Comparison of ENCODE assay signal across 1 cellular context in the genomic region with DNA sequence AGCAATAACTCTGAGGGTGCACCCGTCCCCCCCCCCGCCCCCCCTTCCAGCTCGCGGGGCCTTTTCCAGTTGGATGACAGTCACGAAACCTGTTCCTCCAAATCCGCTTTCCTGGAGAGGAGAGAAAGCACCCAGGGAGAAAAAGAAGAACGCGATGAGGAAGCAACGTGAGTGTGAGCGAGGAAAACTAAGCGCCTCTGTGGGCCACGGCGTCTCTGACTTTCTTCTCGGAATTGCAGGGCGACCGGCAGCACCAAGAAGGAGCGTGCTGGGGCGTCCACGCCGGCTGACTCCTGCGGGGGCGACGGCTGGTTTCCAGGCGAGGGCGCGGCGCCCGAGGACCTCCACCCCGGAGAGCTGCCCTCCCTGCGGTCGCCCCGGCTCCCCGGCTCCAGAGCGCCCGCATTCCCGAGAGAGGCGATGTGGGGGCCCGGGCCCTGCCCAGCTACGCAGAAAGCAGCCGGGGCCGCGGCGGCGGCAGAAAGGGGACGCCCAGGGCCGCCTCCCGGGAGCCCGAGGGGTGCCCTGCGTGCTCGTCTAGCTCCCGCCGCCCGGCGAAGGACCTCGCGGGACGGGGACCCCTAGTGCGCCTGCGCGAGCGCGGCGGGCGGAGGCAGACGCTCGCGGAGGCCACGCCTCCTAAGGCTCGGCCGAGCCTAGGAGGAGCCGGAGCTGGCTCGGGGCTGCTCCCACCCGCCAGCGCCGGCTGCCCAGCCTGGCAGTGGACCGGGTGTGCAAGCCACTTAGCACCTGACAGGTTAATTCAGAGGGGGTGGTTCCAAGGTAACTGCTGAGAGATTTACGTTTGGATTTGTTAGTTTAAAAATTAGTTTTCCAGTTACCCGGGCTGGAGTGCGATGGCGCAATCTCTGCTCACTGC.
TF ChIP-seq lines count a peak whose summit lies in the region.

No MANE protein-coding gene starts in this region.

TF ChIP-seq in HepG2, 621 proteins besides CTCF, POLR2A, EP300 and RAD21 (continued from another document and continues in another):
- TF ChIP-seq, protein P1, sequence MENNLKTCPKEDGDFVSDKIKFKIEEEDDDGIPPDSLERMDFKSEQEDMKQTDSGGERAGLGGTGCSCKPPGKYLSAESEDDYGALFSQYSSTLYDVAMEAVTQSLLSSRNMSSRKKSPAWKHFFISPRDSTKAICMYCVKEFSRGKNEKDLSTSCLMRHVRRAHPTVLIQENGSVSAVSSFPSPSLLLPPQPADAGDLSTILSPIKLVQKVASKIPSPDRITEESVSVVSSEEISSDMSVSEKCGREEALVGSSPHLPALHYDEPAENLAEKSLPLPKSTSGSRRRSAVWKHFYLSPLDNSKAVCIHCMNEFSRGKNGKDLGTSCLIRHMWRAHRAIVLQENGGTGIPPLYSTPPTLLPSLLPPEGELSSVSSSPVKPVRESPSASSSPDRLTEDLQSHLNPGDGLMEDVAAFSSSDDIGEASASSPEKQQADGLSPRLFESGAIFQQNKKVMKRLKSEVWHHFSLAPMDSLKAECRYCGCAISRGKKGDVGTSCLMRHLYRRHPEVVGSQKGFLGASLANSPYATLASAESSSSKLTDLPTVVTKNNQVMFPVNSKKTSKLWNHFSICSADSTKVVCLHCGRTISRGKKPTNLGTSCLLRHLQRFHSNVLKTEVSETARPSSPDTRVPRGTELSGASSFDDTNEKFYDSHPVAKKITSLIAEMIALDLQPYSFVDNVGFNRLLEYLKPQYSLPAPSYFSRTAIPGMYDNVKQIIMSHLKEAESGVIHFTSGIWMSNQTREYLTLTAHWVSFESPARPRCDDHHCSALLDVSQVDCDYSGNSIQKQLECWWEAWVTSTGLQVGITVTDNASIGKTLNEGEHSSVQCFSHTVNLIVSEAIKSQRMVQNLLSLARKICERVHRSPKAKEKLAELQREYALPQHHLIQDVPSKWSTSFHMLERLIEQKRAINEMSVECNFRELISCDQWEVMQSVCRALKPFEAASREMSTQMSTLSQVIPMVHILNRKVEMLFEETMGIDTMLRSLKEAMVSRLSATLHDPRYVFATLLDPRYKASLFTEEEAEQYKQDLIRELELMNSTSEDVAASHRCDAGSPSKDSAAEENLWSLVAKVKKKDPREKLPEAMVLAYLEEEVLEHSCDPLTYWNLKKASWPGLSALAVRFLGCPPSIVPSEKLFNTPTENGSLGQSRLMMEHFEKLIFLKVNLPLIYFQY (CRISPR knock-in tag; IDR thresholded peaks at IDR 0.05; ENCODE audit: borderline replicate concordance), result no peak
- TF ChIP-seq ZNF614 (CRISPR knock-in tag; IDR thresholded peaks at IDR 0.05; ENCODE audit: borderline replicate concordance) (no peak), TFAP4 (IDR thresholded peaks at IDR 0.05; ENCODE audit: borderline replicate concordance, low read depth) (no peak), TCF7 (IDR thresholded peaks at IDR 0.05; ENCODE audit: low read depth) (no peak), MAF1 (CRISPR knock-in tag; IDR thresholded peaks at IDR 0.05; ENCODE audit: borderline replicate concordance) (no peak), ZNF34 (CRISPR knock-in tag; IDR thresholded peaks at IDR 0.05; ENCODE audit: borderline replicate concordance) (no peak), GABPB1 (CRISPR knock-in tag; IDR thresholded peaks at IDR 0.05) (peak; percentile 50; the same call in 1 of the 2 replicates), MZF1 (CRISPR knock-in tag; IDR thresholded peaks at IDR 0.05; ENCODE audit: borderline replicate concordance) (no peak), SP5 (CRISPR knock-in tag; IDR thresholded peaks at IDR 0.05; ENCODE audit: borderline replicate concordance, low read depth) (peak; percentile 61; the same call in 1 of the 2 replicates), ZNF737 (CRISPR knock-in tag; IDR thresholded peaks at IDR 0.05; ENCODE audit: borderline replicate concordance) (no peak), ZNF713 (CRISPR knock-in tag; IDR thresholded peaks at IDR 0.05) (no peak), ZNF776 (CRISPR knock-in tag; IDR thresholded peaks at IDR 0.05) (peak; percentile 78), RFXAP (CRISPR knock-in tag; IDR thresholded peaks at IDR 0.05; ENCODE audit: borderline replicate concordance) (no peak), HHEX (CRISPR knock-in tag; IDR thresholded peaks at IDR 0.05) (no peak), BORCS8-MEF2B (CRISPR knock-in tag; IDR thresholded peaks at IDR 0.05) (no peak), ATF5 (CRISPR knock-in tag; IDR thresholded peaks at IDR 0.05; ENCODE audit: low read depth) (no peak), NPAS2 (CRISPR knock-in tag; IDR thresholded peaks at IDR 0.05; ENCODE audit: borderline replicate concordance) (no peak), SMARCC2 (IDR thresholded peaks at IDR 0.05) (no peak), AHDC1 (CRISPR knock-in tag; IDR thresholded peaks at IDR 0.05; ENCODE audit: borderline replicate concordance) (no peak), MAFF (IDR thresholded peaks at IDR 0.05; ENCODE audit: low read depth, low read length) (no peak), TIGD3 (CRISPR knock-in tag; IDR thresholded peaks at IDR 0.05; ENCODE audit: borderline replicate concordance) (no peak), ZNF615 (CRISPR knock-in tag; IDR thresholded peaks at IDR 0.05; ENCODE audit: borderline replicate concordance) (no peak), RNF2 (conservative IDR thresholded peaks at IDR 0.05; ENCODE audit: low read depth) (peak; percentile 99), HNRNPH1 (optimal IDR thresholded peaks at IDR 0.05; ENCODE audit: low read depth, low read length) (no peak), RNF219 (CRISPR knock-in tag; IDR thresholded peaks at IDR 0.05) (no peak), MTA3 (CRISPR knock-in tag; IDR thresholded peaks at IDR 0.05) (no peak), ZSCAN21 (CRISPR knock-in tag; IDR thresholded peaks at IDR 0.05; ENCODE audit: borderline replicate concordance) (0 out of 2 replicates have a peak, but pooled peaks have one; percentile 40), SNRNP70 (IDR thresholded peaks at IDR 0.05; ENCODE audit: low read depth, low read length) (no peak), MYNN (CRISPR knock-in tag; IDR thresholded peaks at IDR 0.05; ENCODE audit: low read depth) (no peak), SMAD3 (CRISPR knock-in tag; IDR thresholded peaks at IDR 0.05) (no peak), HOXA9 (CRISPR knock-in tag; IDR thresholded peaks at IDR 0.05; ENCODE audit: borderline replicate concordance) (no peak), ZNF672 (CRISPR knock-in tag; IDR thresholded peaks at IDR 0.05) (no peak)
- TF ChIP-seq, protein P2, sequence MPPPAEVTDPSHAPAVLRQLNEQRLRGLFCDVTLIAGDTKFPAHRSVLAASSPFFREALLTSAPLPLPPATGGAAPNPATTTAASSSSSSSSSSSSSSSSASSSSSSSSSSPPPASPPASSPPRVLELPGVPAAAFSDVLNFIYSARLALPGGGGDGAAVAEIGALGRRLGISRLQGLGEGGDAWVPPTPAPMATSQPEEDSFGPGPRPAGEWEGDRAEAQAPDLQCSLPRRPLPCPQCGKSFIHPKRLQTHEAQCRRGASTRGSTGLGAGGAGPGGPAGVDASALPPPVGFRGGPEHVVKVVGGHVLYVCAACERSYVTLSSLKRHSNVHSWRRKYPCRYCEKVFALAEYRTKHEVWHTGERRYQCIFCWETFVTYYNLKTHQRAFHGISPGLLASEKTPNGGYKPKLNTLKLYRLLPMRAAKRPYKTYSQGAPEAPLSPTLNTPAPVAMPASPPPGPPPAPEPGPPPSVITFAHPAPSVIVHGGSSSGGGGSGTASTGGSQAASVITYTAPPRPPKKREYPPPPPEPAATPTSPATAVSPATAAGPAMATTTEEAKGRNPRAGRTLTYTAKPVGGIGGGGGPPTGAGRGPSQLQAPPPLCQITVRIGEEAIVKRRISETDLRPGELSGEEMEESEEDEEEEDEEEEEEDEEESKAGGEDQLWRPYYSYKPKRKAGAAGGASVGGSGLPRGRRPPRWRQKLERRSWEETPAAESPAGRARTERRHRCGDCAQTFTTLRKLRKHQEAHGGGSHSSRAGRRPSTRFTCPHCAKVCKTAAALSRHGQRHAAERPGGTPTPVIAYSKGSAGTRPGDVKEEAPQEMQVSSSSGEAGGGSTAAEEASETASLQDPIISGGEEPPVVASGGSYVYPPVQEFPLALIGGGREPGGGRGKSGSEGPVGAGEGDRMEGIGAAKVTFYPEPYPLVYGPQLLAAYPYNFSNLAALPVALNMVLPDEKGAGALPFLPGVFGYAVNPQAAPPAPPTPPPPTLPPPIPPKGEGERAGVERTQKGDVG (CRISPR knock-in tag; IDR thresholded peaks at IDR 0.05; ENCODE audit: borderline replicate concordance), result no peak
- TF ChIP-seq, protein P3, sequence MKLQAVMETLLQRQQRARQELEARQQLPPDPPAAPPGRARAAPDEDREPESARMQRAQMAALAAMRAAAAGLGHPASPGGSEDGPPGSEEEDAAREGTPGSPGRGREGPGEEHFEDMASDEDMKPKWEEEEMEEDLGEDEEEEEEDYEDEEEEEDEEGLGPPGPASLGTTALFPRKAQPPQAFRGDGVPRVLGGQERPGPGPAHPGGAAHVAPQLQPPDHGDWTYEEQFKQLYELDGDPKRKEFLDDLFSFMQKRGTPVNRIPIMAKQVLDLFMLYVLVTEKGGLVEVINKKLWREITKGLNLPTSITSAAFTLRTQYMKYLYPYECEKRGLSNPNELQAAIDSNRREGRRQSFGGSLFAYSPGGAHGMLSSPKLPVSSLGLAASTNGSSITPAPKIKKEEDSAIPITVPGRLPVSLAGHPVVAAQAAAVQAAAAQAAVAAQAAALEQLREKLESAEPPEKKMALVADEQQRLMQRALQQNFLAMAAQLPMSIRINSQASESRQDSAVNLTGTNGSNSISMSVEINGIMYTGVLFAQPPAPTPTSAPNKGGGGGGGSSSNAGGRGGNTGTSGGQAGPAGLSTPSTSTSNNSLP (IDR thresholded peaks at IDR 0.05; ENCODE audit: low read depth, low read length), result no peak
- TF ChIP-seq, protein P4, sequence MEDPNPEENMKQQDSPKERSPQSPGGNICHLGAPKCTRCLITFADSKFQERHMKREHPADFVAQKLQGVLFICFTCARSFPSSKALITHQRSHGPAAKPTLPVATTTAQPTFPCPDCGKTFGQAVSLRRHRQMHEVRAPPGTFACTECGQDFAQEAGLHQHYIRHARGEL (CRISPR knock-in tag; IDR thresholded peaks at IDR 0.05), result no peak
